13 cellular contexts compared by ENCODE assay signal in the genomic region with DNA sequence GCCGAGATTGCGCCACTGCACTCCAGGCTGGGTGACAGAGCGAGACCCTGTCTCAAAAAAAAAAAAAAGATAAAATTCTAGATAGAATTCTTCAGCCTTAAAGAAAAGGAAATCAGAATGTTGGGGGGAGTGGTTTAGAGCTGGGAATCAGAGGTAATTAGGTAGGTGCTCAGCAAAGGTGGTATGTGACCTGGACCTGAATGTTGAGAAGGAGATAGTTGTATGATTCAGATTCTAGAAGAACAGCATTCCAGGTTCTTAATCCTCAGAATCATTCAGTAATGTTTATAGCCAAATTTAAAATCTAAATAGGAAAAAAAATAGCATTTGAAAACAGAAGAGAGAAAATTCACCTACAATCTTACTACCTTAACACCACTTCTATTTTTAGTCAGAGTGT.
A peak's percentile ranks its signal among the peaks of the same experiment; 100 is the strongest.
DNase-seq lines count a peak whose midpoint lies in the region; ATAC-seq and TF ChIP-seq lines count a peak whose summit lies in the region.
"Had no signal": no experiment of that assay in that cellular context is flagged by ENCODE, and none has a peak within 500 bp of the region (broad histone marks: within the 10 kb centered on the region; RNA-seq: fewer than 3 reads in every experiment).

No MANE protein-coding gene starts in this region.

- CTCF ChIA-PET in Caco-2 (lab: Charles Lee) (no interaction called here), PC-3 (lab: Charles Lee) (no interaction called here)

- no peak for DNase-seq in Caco-2
- peak; percentile 59 for DNase-seq in PC-3
- peak; percentile 70 for DNase-seq in epithelial cell of esophagus (ENCODE audit: low read depth)
- DNase-seq in trophoblast cell: peak; percentile 77 to 89
- no peak for DNase-seq in stimulated activated CD8-positive, alpha-beta memory T cell treated with anti-CD3 and anti-CD28 coated beads, Interleukin-4, amount 100 ng/mL, for 48 hours
- DNase-seq in COLO829 (ENCODE audit: low spot score): no peak
- DNase-seq in H9: no peak
- DNase-seq: BE2C; CD4-positive, alpha-beta memory T cell; COR-L47; DND-41; GDM1 had no signal

- no peaks in the 10 kb centered on the region for H3K23me2 ChIP-seq in H9 (ENCODE audit: insufficient read length, low read depth, low read length, poor library complexity, severe bottlenecking)

- H3K9ac ChIP-seq in PC-3 (ENCODE audit: low read length) (no peak overlapping the region), trophoblast cell (ENCODE audit: low read length) (no peak overlapping the region), H9 (ENCODE audit: extremely low read depth, insufficient read length, low read length) (no peak overlapping the region)

- H3K9me3 ChIP-seq in Caco-2 (no peaks in the 10 kb centered on the region), PC-3 (ENCODE audit: low read length) (no peaks in the 10 kb centered on the region), trophoblast cell (ENCODE audit: insufficient read depth, low read depth, low read length) (no peaks in the 10 kb centered on the region), H9 (ENCODE audit: control insufficient read depth, low read depth, low read length) (no peaks in the 10 kb centered on the region)
- H3K9me3 ChIP-seq: BE2C had no signal

- H4K12ac ChIP-seq in trophoblast cell (ENCODE audit: low read depth, low read length): no peak overlapping the region

- no peaks in the 10 kb centered on the region for H3K9me3 Mint-ChIP-seq in Caco-2 (ENCODE audit: unreplicated experiment)
- no peaks in the 10 kb centered on the region; a peak in 2 of 5 replicates for H3K9me3 Mint-ChIP-seq in H9

- no peaks in the 10 kb centered on the region for H3K9me2 ChIP-seq in PC-3 (replicated peaks; ENCODE audit: low read length)

- H3K36me3 ChIP-seq in Caco-2 (ENCODE audit: control insufficient read depth, insufficient read depth, low read length) (no peaks in the 10 kb centered on the region), PC-3 (ENCODE audit: low read depth, low read length) (no peaks in the 10 kb centered on the region), trophoblast cell (ENCODE audit: control insufficient read depth in 1 of 2, insufficient read depth in 2 of 2, low read length in 2 of 2) (no peaks in the 10 kb centered on the region)
- H3K36me3 ChIP-seq: BE2C had no signal

- H3K4ac ChIP-seq in trophoblast cell (ENCODE audit: low read depth, low read length): no peak overlapping the region
- no peak overlapping the region for H3K4ac ChIP-seq in H9 (ENCODE audit: low read depth, low read length)

- no peak overlapping the region for H3K18ac ChIP-seq in trophoblast cell (ENCODE audit: low read length)
- H3K18ac ChIP-seq in H9 (ENCODE audit: insufficient read length, low read depth, low read length): no peak overlapping the region

- WGBS in trophoblast cell (ENCODE audit: extremely low coverage, insufficient coverage, insufficient read length): no CpG with 5 or more reads among the region's 3 CpGs
- WGBS in H9 (ENCODE audit: extremely low coverage, insufficient read length, low lambda C conversion rate): no CpG with 5 or more reads among the region's 3 CpGs

- peak overlapping the region; percentile 64 for H3K4me2 ChIP-seq in PC-3 (ENCODE audit: low read length)
- H3K4me2 ChIP-seq in trophoblast cell (ENCODE audit: low read length): no peak overlapping the region
- H3K4me2 ChIP-seq in H9 (ENCODE audit: insufficient read depth, insufficient read length, low read length): no peak overlapping the region

- H3K14ac ChIP-seq in trophoblast cell (ENCODE audit: low read length): no peak overlapping the region
- no peak overlapping the region for H3K14ac ChIP-seq in H9 (ENCODE audit: insufficient read depth, low read length)

- H4K8ac ChIP-seq in trophoblast cell (ENCODE audit: low read depth, low read length) (no peak overlapping the region), H9 (replicated peaks; ENCODE audit: insufficient read length, low read depth, low read length) (no peak overlapping the region)

- H2BK5ac ChIP-seq in trophoblast cell (ENCODE audit: low read depth, low read length, poor library complexity) (no peak overlapping the region), H9 (ENCODE audit: insufficient read length, low read length) (no peak overlapping the region)

- H3F3A ChIP-seq in PC-3 (ENCODE audit: low read length, unreplicated experiment): no peaks in the 10 kb centered on the region

- intact Hi-C loops in Caco-2 (cut with micrococcal nuclease; ENCODE audit: unreplicated experiment) (no loop called here), PC-3 (cut with micrococcal nuclease) (no loop called here)

- H2BK15ac ChIP-seq in H9 (ENCODE audit: low read depth, low read length): no peak overlapping the region

- H2AFZ ChIP-seq in PC-3 (ENCODE audit: low read length) (no peak overlapping the region), trophoblast cell (ENCODE audit: insufficient read depth, low read length, poor library complexity) (no peak overlapping the region), H9 (ENCODE audit: low read length) (no peak overlapping the region)

- peaks cover 29% of the 10 kb centered on the region for H3K4me1 Mint-ChIP-seq in Caco-2 (ENCODE audit: low read depth, unreplicated experiment)
- H3K4me1 Mint-ChIP-seq in H9: peaks cover 34 to 47% of the 10 kb centered on the region in 2 experiments

- H3K4me3 ChIP-seq in Caco-2 (ENCODE audit: low read depth, low read length) (no peak overlapping the region), PC-3 (ENCODE audit: low read length) (0 out of 2 replicates have a peak overlapping the region, but pooled peaks have one; percentile 13), epithelial cell of esophagus (ENCODE audit: low read length) (no peak overlapping the region), trophoblast cell (ENCODE audit: low read depth, low read length) (no peak overlapping the region)

- H4K5ac ChIP-seq in H9 (ENCODE audit: insufficient read length, low read depth, low read length): no peak overlapping the region

- TF ChIP-seq CTCF in Caco-2 (IDR thresholded peaks at IDR 0.05; ENCODE audit: insufficient read depth in 1 of 2, low read depth in 1 of 2, low read length in 1 of 2, severe bottlenecking in 1 of 2, unreplicated experiment in 1 of 2): no peak
- no peak for TF ChIP-seq CTCF in PC-3 (conservative IDR thresholded peaks at IDR 0.05; ENCODE audit: low read depth, low read length)
- TF ChIP-seq CTCF in epithelial cell of esophagus (IDR thresholded peaks at IDR 0.05; ENCODE audit: insufficient read depth, low read depth, low read length, missing control alignments): no peak
- TF ChIP-seq CTCF in H9 (conservative IDR thresholded peaks at IDR 0.05): no peak

- no peak overlapping the region for H4K91ac ChIP-seq in trophoblast cell (ENCODE audit: low read depth, low read length)
- no peak overlapping the region for H4K91ac ChIP-seq in H9 (ENCODE audit: insufficient read length, low read depth, low read length)

- H3K4me1 ChIP-seq in Caco-2 (peaks cover 33% of the 10 kb centered on the region), PC-3 (ENCODE audit: insufficient read depth, low read length) (peaks cover 37% of the 10 kb centered on the region), trophoblast cell (ENCODE audit: control insufficient read depth in 1 of 2, insufficient read depth in 2 of 2, low read length in 2 of 2) (peaks cover 0 to 2% of the 10 kb centered on the region in 2 experiments), H9 (ENCODE audit: insufficient read depth, low read length) (peaks cover 4% of the 10 kb centered on the region; the same call in 1 of the 2 replicates)

- H3K79me1 ChIP-seq in trophoblast cell (ENCODE audit: low read length): no peaks in the 10 kb centered on the region
- no peaks in the 10 kb centered on the region for H3K79me1 ChIP-seq in H9 (ENCODE audit: insufficient read depth, low read depth, low read length, poor library complexity, severe bottlenecking)

- H4K20me1 ChIP-seq in PC-3 (ENCODE audit: low read length) (no peaks in the 10 kb centered on the region), H9 (ENCODE audit: control insufficient read depth, insufficient read depth, insufficient read length) (no peaks in the 10 kb centered on the region)

- H3K27ac ChIP-seq in PC-3 (ENCODE audit: low read length) (peak overlapping the region; percentile 30), trophoblast cell (ENCODE audit: low read depth, low read length) (no peak overlapping the region), H9 (ENCODE audit: insufficient read length, low read depth, low read length) (no peak overlapping the region)
- H3K27ac ChIP-seq: C4-2B had no signal

- peaks cover 4% of the 10 kb centered on the region for H3K36me3 Mint-ChIP-seq in Caco-2 (ENCODE audit: insufficient read depth, unreplicated experiment)
- H3K36me3 Mint-ChIP-seq in H9 (ENCODE audit: insufficient read depth in 1 of 3, low read depth in 3 of 3): no peaks in the 10 kb centered on the region; a peak in 1 of 7 replicates
- H3K36me3 Mint-ChIP-seq: CD4-positive, alpha-beta memory T cell had no signal

- peak overlapping the region; percentile 47 for H3K27ac Mint-ChIP-seq in Caco-2 (ENCODE audit: unreplicated experiment)
- H3K27ac Mint-ChIP-seq in H9: no peak overlapping the region
- H3K27ac Mint-ChIP-seq: CD4-positive, alpha-beta memory T cell had no signal

- H2BK120ac ChIP-seq in trophoblast cell (ENCODE audit: insufficient read depth, low read length, poor library complexity) (no peak overlapping the region), H9 (ENCODE audit: low read depth, low read length, poor library complexity, severe bottlenecking) (no peak overlapping the region)

- H2BK12ac ChIP-seq in trophoblast cell (ENCODE audit: low read length) (no peak overlapping the region), H9 (ENCODE audit: insufficient read length, low read depth, low read length) (no peak overlapping the region)

- H3K27me3 Mint-ChIP-seq in Caco-2 (ENCODE audit: insufficient read depth, unreplicated experiment) (no peaks in the 10 kb centered on the region), H9 (ENCODE audit: low read depth) (no peaks in the 10 kb centered on the region; the same call in 1 of the 2 replicates)

- no peak overlapping the region for H3K23ac ChIP-seq in trophoblast cell (ENCODE audit: low read length)
- no peak overlapping the region for H3K23ac ChIP-seq in H9 (ENCODE audit: insufficient read length, low read depth, low read length)

- H3K79me2 ChIP-seq in PC-3 (ENCODE audit: low read length) (no peaks in the 10 kb centered on the region), trophoblast cell (ENCODE audit: control insufficient read depth, insufficient read depth, low read length, poor library complexity) (no peaks in the 10 kb centered on the region), H9 (ENCODE audit: insufficient read depth, low read length) (no peaks in the 10 kb centered on the region)

- BruUV-seq in Caco-2 (replicated peaks; lab: Mats Ljungman, UMichigan) (no TSS peak), PC-3 (replicated peaks; lab: Mats Ljungman, UMichigan) (no TSS peak)

- no peak overlapping the region for H2BK20ac ChIP-seq in H9 (ENCODE audit: low read depth, low read length, poor library complexity, severe bottlenecking)

- H3K27me3 ChIP-seq in Caco-2 (replicated peaks; ENCODE audit: control insufficient read depth, insufficient read depth, low read length): no peaks in the 10 kb centered on the region
- no peaks in the 10 kb centered on the region for H3K27me3 ChIP-seq in PC-3 (ENCODE audit: low read length)
- H3K27me3 ChIP-seq in trophoblast cell (ENCODE audit: insufficient read depth, low read length): no peaks in the 10 kb centered on the region
- H3K27me3 ChIP-seq in H9 (ENCODE audit: insufficient read depth, low read length): no peaks in the 10 kb centered on the region
- H3K27me3 ChIP-seq: BE2C had no signal

- ATAC-seq in PC-3: no peak

- no peak overlapping the region for H2AK5ac ChIP-seq in trophoblast cell (ENCODE audit: low read length)
- no peak overlapping the region for H2AK5ac ChIP-seq in H9 (ENCODE audit: insufficient read length, low read length)

- no peak overlapping the region for H3T11ph ChIP-seq in H9 (ENCODE audit: low read length)

- POLR2A ChIA-PET in Caco-2 (lab: Charles Lee) (interaction anchor here (0.6 kb wide), 1 partner anchor 14 kb away, joined by 3 read pairs; no protein-coding TSS in a partner anchor), PC-3 (lab: Charles Lee; ENCODE audit: unreplicated experiment) (interaction anchor here (0.6 kb wide), 1 partner anchor 104 kb away, joined by 8 read pairs; no protein-coding TSS in a partner anchor)

- H3K56ac ChIP-seq in H9 (ENCODE audit: insufficient read length, low read depth, low read length): no peak overlapping the region

- H3K4me3 Mint-ChIP-seq in Caco-2 (ENCODE audit: unreplicated experiment): no peak overlapping the region
- H3K4me3 Mint-ChIP-seq in H9: no peak overlapping the region
- H3K4me3 Mint-ChIP-seq: CD4-positive, alpha-beta memory T cell had no signal

Comparison
In these comparisons a context has a peak if more than half of its experiments do, and no peak if none do; other contexts are left out.
1. DNase-seq: peak in PC-3 (single experiment), epithelial cell of esophagus (single experiment) and trophoblast cell (2 of 2); none in Caco-2 (0 of 2), stimulated activated CD8-positive, alpha-beta memory T cell treated with anti-CD3 and anti-CD28 coated beads, Interleukin-4, amount 100 ng/mL, for 48 hours (single experiment), COLO829 (single experiment) and H9 (single experiment).